Comparison of ENCODE assay signal across 26 cellular contexts in genomic region chr20:38395165-38395564, GRCh38. TPM values are rescaled to one million over a fixed set of nuclear protein-coding genes. Genes with fewer than 3 reads are reported as not detected.
A peak's percentile ranks its signal among the peaks of the same experiment; 100 is the strongest.
DNase-seq lines count a peak whose midpoint lies in the region; ATAC-seq, FAIRE-seq and TF ChIP-seq lines count a peak whose summit lies in the region.
"Had no signal": no experiment of that assay in that cellular context is flagged by ENCODE, and none has a peak within 500 bp of the region (broad histone marks: within the 10 kb centered on the region; RNA-seq: fewer than 3 reads in every experiment).

No MANE protein-coding gene starts in this region.

- peak; percentile 63 for FAIRE-seq in HTR-8/SVneo (lab: Jason Lieb, UNC)
- FAIRE-seq: GM12891 had no signal

- H3K27ac ChIP-seq in naive thymus-derived CD4-positive, alpha-beta T cell (ENCODE audit: low read depth, low read length): no peak overlapping the region
- H3K27ac ChIP-seq: esophagus muscularis mucosa, neural progenitor cell, RWPE1 had no signal

- DNase-seq in AG08396 (ENCODE audit: low spot score) (peak; percentile 29), HTR-8/SVneo (ENCODE audit: insufficient read length, low spot score) (no peak), cardiac fibroblast (ENCODE audit: low read depth in 2 of 2) (peak; percentile 51 to 65), myocyte (ENCODE audit: low read depth) (peak; percentile 26), DMS153 (lab: John Stamatoyannopoulos, UW) (no peak)
- DNase-seq in stimulated activated naive CD4-positive, alpha-beta T cell (lab: John Stamatoyannopoulos, UW): no peak
- DNase-seq in naive thymus-derived CD4-positive, alpha-beta T cell: no peak
- DNase-seq: activated CD4-positive, alpha-beta T cell treated with anti-CD3 and anti-CD28 coated beads, Interleukin-2, amount 50 U/mL, for 48 hours; activated gamma-delta T cell treated with Interleukin-2 at 50 U/mL for 16 hours; amygdala; CD4-positive, alpha-beta T cell; effector CD4-positive, alpha-beta T cell; GOT3; NCI-H1048; NCI-H2029; NCI-H526; substantia nigra; T-helper 9 cell had no signal

- H3K27me3 ChIP-seq in naive thymus-derived CD4-positive, alpha-beta T cell (ENCODE audit: control insufficient read depth in 2 of 2, insufficient read depth in 2 of 2, low read length in 2 of 2): no peaks in the 10 kb centered on the region
- H3K27me3 ChIP-seq: esophagus muscularis mucosa, neural progenitor cell had no signal

- H3K9me3 ChIP-seq in naive thymus-derived CD4-positive, alpha-beta T cell (ENCODE audit: control insufficient read depth in 2 of 3, low read length in 3 of 3): no peaks in the 10 kb centered on the region
- H3K9me3 ChIP-seq: esophagus muscularis mucosa had no signal

- peaks cover 0 to 2% (median 0%) of the 10 kb centered on the region in 5 donors for H3K36me3 Mint-ChIP-seq in naive thymus-derived CD4-positive, alpha-beta T cell
- H3K36me3 Mint-ChIP-seq: neural progenitor cell, WTC11 had no signal

- peaks cover 0 to 20% (median 7%) of the 10 kb centered on the region in 5 donors for H3K27me3 Mint-ChIP-seq in naive thymus-derived CD4-positive, alpha-beta T cell
- H3K27me3 Mint-ChIP-seq: CD4-positive, alpha-beta T cell; central memory CD8-positive, alpha-beta T cell had no signal

- peaks cover 0 to 7% (median 0%) of the 10 kb centered on the region in 11 donors for H3K9me3 Mint-ChIP-seq in naive thymus-derived CD4-positive, alpha-beta T cell
- H3K9me3 Mint-ChIP-seq: CD4-positive, alpha-beta T cell; neural progenitor cell had no signal

- no peak overlapping the region for H3K4me3 ChIP-seq in cardiac fibroblast (replicated peaks in 1 of 2; ENCODE audit: low read depth in 2 of 2, low read length in 2 of 2)
- H3K4me3 ChIP-seq in naive thymus-derived CD4-positive, alpha-beta T cell (ENCODE audit: low read length): no peak overlapping the region
- H3K4me3 ChIP-seq: esophagus muscularis mucosa, neural progenitor cell had no signal

- H3K4me1 Mint-ChIP-seq in naive thymus-derived CD4-positive, alpha-beta T cell: no peaks in the 10 kb centered on the region
- H3K4me1 Mint-ChIP-seq: central memory CD8-positive, alpha-beta T cell; WTC11 had no signal

- no peak overlapping the region for H3K4me3 Mint-ChIP-seq in naive thymus-derived CD4-positive, alpha-beta T cell
- H3K4me3 Mint-ChIP-seq: CD4-positive, alpha-beta T cell; central memory CD8-positive, alpha-beta T cell; neural progenitor cell; WTC11 had no signal

- POLR2A ChIA-PET in naive thymus-derived CD4-positive, alpha-beta T cell (lab: Charles Lee): no interaction called here

- intact Hi-C loops in naive thymus-derived CD4-positive, alpha-beta T cell (cut with micrococcal nuclease): no loop called here

- no peak overlapping the region for H3K27ac Mint-ChIP-seq in naive thymus-derived CD4-positive, alpha-beta T cell
- H3K27ac Mint-ChIP-seq: CD4-positive, alpha-beta T cell; neural progenitor cell; WTC11 had no signal

- H3K4me1 ChIP-seq in naive thymus-derived CD4-positive, alpha-beta T cell (ENCODE audit: control insufficient read depth in 2 of 2, insufficient read depth in 2 of 2, low read length in 2 of 2): no peaks in the 10 kb centered on the region
- H3K4me1 ChIP-seq: esophagus muscularis mucosa, neural progenitor cell had no signal

- no peak for ATAC-seq in HG02840 (IDR thresholded peaks at IDR 0.05; ENCODE audit: low FRiP score, unreplicated experiment)
- ATAC-seq in naive thymus-derived CD4-positive, alpha-beta T cell: no peak
- ATAC-seq: WTC11 had no signal

- CTCF ChIA-PET in naive thymus-derived CD4-positive, alpha-beta T cell (lab: Charles Lee): no interaction called here

- TF ChIP-seq CTCF in cardiac fibroblast (IDR thresholded peaks at IDR 0.05; ENCODE audit: low read depth, low read length): no peak

- H3K36me3 ChIP-seq in naive thymus-derived CD4-positive, alpha-beta T cell (ENCODE audit: control insufficient read depth in 2 of 3, insufficient read depth in 3 of 3, low read length in 3 of 3): no peaks in the 10 kb centered on the region
- H3K36me3 ChIP-seq: esophagus muscularis mucosa, neural progenitor cell had no signal

RNA-seq across cellular contexts. Expression of gene SNHG17, which starts 40.0 kb away (rescaled TPM):
- 3.2 and 3.4 TPM in 2 replicates for total RNA-seq in myocyte
- 18.9 TPM for polyA plus RNA-seq in myocyte (2012)
- total RNA-seq in naive thymus-derived CD4-positive, alpha-beta T cell: 100 to 1,000 TPM in 1 of 5 experiments, 10 to 100 TPM in 4; 43.9 to 102 (median 52.4) TPM
- polyA plus RNA-seq in naive thymus-derived CD4-positive, alpha-beta T cell: 100 to 1,000 TPM in 1 of 2 donors, 10 to 100 TPM in 1; 40.2 to 141 TPM

RNA-seq across cellular contexts. Expression of gene LBP, which starts 48.9 kb away (rescaled TPM):
- not detected in 2 replicates for total RNA-seq in myocyte
- not detected for polyA plus RNA-seq in myocyte (2012)
- not detected for total RNA-seq in naive thymus-derived CD4-positive, alpha-beta T cell
- not detected for polyA plus RNA-seq in naive thymus-derived CD4-positive, alpha-beta T cell
- total RNA-seq: CD4-positive, alpha-beta T cell; mononuclear cell had no signal

Comparison
In these comparisons a context has a peak if more than half of its experiments do, and no peak if none do; other contexts are left out.
1. DNase-seq: peak in AG08396 (single experiment), cardiac fibroblast (2 of 2) and myocyte (single experiment); none in HTR-8/SVneo (single experiment), DMS153 (single experiment), stimulated activated naive CD4-positive, alpha-beta T cell (0 of 6) and naive thymus-derived CD4-positive, alpha-beta T cell (0 of 9).
2. RNA of gene SNHG17, which starts 40.0 kb away (total RNA-seq): 43.9 to 102 TPM in naive thymus-derived CD4-positive, alpha-beta T cell; 3.2 to 3.4 TPM in myocyte; every median in the first group is over 10 times any median in the second.